ENCODE assay signal across 19 cellular contexts in genomic region chr5:90365328-90365727, GRCh38.
"Had no signal": no experiment of that assay in that cellular context is flagged by ENCODE, and none has a peak within 500 bp of the region (broad histone marks: within the 10 kb centered on the region; RNA-seq: fewer than 3 reads in every experiment).

No MANE protein-coding gene starts in this region.

- DNase-seq: activated CD4-positive, alpha-beta memory T cell treated with anti-CD3 and anti-CD28 coated beads, Interleukin-2, amount 10 ng/mL, durations not matched to agents 7 days and 5 days; activated CD4-positive, alpha-beta T cell treated with anti-CD3 and anti-CD28 coated beads for 1 hour; activated CD4-positive, alpha-beta T cell treated with anti-CD3 and anti-CD28 coated beads for 4 hours; activated CD4-positive, alpha-beta T cell treated with anti-CD3 and anti-CD28 coated beads, Interleukin-2, amount 10 ng/mL, durations not matched to agents 7 days and 5 days; activated CD4-positive, alpha-beta T cell treated with anti-CD3 and anti-CD28 coated beads, Interleukin-2, amount 50 U/mL, for 4 hours; activated CD8-positive, alpha-beta memory T cell treated with anti-CD3 and anti-CD28 coated beads, Interleukin-2, amount 50 U/mL, for 48 hours; activated gamma-delta T cell; activated naive CD4-positive, alpha-beta T cell; activated naive CD4-positive, alpha-beta T cell treated with anti-CD3 and anti-CD28 coated beads, Interleukin-2, amount 10 ng/mL, durations not matched to agents 7 days and 5 days; activated naive CD8-positive, alpha-beta T cell treated with anti-CD3 and anti-CD28 coated beads, Interleukin-2, amount 10 ng/mL, durations not matched to agents 7 days and 5 days; activated T-cell treated with anti-CD3 and anti-CD28 coated beads for 4 hours; activated T-cell treated with anti-CD3 and anti-CD28 coated beads, Interleukin-2, amount 50 U/mL, for 24 hours; activated T-cell treated with anti-CD3 and anti-CD28 coated beads, Interleukin-2, amount 50 U/mL, for 72 hours; central memory CD4-positive, alpha-beta T cell; cerebellar nuclear complex; colonic mucosa; effector CD8-positive, alpha-beta T cell; esophagus squamous epithelium; head of caudate nucleus had no signal
